ENCODE assay signal across 1 cellular context in the genomic region with DNA sequence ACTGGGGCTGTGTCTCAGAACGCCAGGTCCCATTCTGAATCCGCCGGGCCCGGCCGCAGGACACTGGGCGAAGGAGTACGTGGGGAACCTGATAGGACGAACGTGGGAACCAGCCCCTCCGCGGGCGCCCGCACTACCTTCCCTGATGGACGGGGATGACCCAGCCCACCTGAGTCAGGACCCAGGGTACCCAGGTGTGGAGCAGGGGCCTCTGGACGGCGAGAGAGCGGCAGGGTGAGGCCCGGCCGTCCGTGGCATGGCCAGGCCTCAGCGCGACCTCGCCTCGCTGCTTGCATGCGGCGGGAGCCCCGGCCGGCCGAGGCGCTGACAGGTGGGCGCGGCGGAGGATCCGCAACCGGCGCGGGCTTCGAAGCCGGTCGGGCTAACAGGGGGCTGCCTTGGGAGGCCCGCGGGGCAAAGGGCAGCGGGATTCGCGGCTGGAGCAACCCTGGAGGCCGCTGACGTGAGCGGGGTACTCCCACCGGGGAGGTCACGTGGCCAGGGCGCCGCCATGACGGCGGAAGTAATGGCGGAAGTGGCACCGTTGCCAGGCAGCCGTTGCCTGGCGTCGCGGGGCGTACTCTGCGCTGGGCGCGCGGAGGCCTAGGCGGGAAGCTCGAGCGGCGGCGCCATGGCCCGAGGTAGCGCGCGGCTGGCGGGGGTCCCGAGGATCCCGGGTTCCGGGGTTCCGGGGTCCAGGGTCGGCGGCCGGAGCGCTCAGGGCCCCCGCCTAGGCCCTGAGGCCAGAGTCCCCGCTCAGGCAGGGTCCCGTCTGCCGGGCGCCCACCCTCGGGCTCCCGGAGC.
TF ChIP-seq lines count a peak whose summit lies in the region.

A gene (plus strand): TSS at position 580 of the 804 bp plus-strand sequence. CDS start 52 bp downstream, at position 632.

TF ChIP-seq in HepG2, 621 proteins besides CTCF, POLR2A, EP300 and RAD21 (continued from another document):
- TF ChIP-seq CHCHD3 (CRISPR knock-in tag; IDR thresholded peaks at IDR 0.05) (peak; percentile 96), SNAI1 (CRISPR knock-in tag; IDR thresholded peaks at IDR 0.05; ENCODE audit: borderline replicate concordance) (no peak), LCORL (IDR thresholded peaks at IDR 0.05) (no peak), LCORL (CRISPR knock-in tag; IDR thresholded peaks at IDR 0.05) (peak; percentile 90), AKAP8 (CRISPR knock-in tag; IDR thresholded peaks at IDR 0.05) (peak; percentile 97), SP5 (CRISPR knock-in tag; IDR thresholded peaks at IDR 0.05; ENCODE audit: borderline replicate concordance, low read depth) (peak; percentile 28; the same call in 1 of the 2 replicates), JARID2 (CRISPR knock-in tag; IDR thresholded peaks at IDR 0.05; ENCODE audit: insufficient replicate concordance) (no peak), BHLHE40 (IDR thresholded peaks at IDR 0.05; ENCODE audit: low read length) (peak; percentile 65), ZNF354B (CRISPR knock-in tag; IDR thresholded peaks at IDR 0.05) (peak; percentile 94; the same call in 1 of the 2 replicates), FOXM1 (CRISPR knock-in tag; IDR thresholded peaks at IDR 0.05) (no peak; the same call in 1 of the 2 replicates), CCAR2 (optimal IDR thresholded peaks at IDR 0.05; ENCODE audit: low read depth, low read length) (no peak), PHB2 (IDR thresholded peaks at IDR 0.05; ENCODE audit: partially characterized antibody) (no peak), TEAD3 (CRISPR knock-in tag; optimal IDR thresholded peaks at IDR 0.05; ENCODE audit: borderline replicate concordance) (no peak), ZNF546 (CRISPR knock-in tag; conservative IDR thresholded peaks at IDR 0.05) (0 out of 2 replicates have a peak, but pooled peaks have one; percentile 85)
- TF ChIP-seq, protein P1, sequence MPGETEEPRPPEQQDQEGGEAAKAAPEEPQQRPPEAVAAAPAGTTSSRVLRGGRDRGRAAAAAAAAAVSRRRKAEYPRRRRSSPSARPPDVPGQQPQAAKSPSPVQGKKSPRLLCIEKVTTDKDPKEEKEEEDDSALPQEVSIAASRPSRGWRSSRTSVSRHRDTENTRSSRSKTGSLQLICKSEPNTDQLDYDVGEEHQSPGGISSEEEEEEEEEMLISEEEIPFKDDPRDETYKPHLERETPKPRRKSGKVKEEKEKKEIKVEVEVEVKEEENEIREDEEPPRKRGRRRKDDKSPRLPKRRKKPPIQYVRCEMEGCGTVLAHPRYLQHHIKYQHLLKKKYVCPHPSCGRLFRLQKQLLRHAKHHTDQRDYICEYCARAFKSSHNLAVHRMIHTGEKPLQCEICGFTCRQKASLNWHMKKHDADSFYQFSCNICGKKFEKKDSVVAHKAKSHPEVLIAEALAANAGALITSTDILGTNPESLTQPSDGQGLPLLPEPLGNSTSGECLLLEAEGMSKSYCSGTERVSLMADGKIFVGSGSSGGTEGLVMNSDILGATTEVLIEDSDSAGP (CRISPR knock-in tag; IDR thresholded peaks at IDR 0.05; ENCODE audit: borderline replicate concordance) = peak; percentile 96
- TF ChIP-seq, protein P2, sequence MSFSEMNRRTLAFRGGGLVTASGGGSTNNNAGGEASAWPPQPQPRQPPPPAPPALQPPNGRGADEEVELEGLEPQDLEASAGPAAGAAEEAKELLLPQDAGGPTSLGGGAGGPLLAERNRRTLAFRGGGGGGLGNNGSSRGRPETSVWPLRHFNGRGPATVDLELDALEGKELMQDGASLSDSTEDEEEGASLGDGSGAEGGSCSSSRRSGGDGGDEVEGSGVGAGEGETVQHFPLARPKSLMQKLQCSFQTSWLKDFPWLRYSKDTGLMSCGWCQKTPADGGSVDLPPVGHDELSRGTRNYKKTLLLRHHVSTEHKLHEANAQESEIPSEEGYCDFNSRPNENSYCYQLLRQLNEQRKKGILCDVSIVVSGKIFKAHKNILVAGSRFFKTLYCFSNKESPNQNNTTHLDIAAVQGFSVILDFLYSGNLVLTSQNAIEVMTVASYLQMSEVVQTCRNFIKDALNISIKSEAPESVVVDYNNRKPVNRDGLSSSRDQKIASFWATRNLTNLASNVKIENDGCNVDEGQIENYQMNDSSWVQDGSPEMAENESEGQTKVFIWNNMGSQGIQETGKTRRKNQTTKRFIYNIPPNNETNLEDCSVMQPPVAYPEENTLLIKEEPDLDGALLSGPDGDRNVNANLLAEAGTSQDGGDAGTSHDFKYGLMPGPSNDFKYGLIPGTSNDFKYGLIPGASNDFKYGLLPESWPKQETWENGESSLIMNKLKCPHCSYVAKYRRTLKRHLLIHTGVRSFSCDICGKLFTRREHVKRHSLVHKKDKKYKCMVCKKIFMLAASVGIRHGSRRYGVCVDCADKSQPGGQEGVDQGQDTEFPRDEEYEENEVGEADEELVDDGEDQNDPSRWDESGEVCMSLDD (CRISPR knock-in tag; IDR thresholded peaks at IDR 0.05; ENCODE audit: borderline replicate concordance) = no peak; the same call in 1 of the 2 replicates
- TF ChIP-seq, protein P3, sequence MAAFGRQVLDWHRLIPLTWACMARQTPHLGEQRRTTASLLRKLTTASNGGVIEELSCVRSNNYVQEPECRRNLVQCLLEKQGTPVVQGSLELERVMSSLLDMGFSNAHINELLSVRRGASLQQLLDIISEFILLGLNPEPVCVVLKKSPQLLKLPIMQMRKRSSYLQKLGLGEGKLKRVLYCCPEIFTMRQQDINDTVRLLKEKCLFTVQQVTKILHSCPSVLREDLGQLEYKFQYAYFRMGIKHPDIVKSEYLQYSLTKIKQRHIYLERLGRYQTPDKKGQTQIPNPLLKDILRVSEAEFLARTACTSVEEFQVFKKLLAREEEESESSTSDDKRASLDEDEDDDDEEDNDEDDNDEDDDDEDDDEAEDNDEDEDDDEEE (CRISPR knock-in tag; IDR thresholded peaks at IDR 0.05) = 0 out of 2 replicates have a peak, but pooled peaks have one; percentile 58
- TF ChIP-seq, protein P4, sequence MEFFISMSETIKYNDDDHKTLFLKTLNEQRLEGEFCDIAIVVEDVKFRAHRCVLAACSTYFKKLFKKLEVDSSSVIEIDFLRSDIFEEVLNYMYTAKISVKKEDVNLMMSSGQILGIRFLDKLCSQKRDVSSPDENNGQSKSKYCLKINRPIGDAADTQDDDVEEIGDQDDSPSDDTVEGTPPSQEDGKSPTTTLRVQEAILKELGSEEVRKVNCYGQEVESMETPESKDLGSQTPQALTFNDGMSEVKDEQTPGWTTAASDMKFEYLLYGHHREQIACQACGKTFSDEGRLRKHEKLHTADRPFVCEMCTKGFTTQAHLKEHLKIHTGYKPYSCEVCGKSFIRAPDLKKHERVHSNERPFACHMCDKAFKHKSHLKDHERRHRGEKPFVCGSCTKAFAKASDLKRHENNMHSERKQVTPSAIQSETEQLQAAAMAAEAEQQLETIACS (CRISPR knock-in tag; IDR thresholded peaks at IDR 0.05) = no peak
- TF ChIP-seq, protein P5, sequence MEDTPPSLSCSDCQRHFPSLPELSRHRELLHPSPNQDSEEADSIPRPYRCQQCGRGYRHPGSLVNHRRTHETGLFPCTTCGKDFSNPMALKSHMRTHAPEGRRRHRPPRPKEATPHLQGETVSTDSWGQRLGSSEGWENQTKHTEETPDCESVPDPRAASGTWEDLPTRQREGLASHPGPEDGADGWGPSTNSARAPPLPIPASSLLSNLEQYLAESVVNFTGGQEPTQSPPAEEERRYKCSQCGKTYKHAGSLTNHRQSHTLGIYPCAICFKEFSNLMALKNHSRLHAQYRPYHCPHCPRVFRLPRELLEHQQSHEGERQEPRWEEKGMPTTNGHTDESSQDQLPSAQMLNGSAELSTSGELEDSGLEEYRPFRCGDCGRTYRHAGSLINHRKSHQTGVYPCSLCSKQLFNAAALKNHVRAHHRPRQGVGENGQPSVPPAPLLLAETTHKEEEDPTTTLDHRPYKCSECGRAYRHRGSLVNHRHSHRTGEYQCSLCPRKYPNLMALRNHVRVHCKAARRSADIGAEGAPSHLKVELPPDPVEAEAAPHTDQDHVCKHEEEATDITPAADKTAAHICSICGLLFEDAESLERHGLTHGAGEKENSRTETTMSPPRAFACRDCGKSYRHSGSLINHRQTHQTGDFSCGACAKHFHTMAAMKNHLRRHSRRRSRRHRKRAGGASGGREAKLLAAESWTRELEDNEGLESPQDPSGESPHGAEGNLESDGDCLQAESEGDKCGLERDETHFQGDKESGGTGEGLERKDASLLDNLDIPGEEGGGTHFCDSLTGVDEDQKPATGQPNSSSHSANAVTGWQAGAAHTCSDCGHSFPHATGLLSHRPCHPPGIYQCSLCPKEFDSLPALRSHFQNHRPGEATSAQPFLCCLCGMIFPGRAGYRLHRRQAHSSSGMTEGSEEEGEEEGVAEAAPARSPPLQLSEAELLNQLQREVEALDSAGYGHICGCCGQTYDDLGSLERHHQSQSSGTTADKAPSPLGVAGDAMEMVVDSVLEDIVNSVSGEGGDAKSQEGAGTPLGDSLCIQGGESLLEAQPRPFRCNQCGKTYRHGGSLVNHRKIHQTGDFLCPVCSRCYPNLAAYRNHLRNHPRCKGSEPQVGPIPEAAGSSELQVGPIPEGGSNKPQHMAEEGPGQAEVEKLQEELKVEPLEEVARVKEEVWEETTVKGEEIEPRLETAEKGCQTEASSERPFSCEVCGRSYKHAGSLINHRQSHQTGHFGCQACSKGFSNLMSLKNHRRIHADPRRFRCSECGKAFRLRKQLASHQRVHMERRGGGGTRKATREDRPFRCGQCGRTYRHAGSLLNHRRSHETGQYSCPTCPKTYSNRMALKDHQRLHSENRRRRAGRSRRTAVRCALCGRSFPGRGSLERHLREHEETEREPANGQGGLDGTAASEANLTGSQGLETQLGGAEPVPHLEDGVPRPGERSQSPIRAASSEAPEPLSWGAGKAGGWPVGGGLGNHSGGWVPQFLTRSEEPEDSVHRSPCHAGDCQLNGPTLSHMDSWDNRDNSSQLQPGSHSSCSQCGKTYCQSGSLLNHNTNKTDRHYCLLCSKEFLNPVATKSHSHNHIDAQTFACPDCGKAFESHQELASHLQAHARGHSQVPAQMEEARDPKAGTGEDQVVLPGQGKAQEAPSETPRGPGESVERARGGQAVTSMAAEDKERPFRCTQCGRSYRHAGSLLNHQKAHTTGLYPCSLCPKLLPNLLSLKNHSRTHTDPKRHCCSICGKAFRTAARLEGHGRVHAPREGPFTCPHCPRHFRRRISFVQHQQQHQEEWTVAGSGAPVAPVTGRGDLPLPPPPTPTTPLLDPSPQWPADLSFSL (CRISPR knock-in tag; IDR thresholded peaks at IDR 0.05) = no peak
